ENCODE assay signal across 19 cellular contexts in genomic region chr3:162996368-162996767, GRCh38.
A peak's percentile ranks its signal among the peaks of the same experiment; 100 is the strongest.
DNase-seq lines count a peak whose midpoint lies in the region; ATAC-seq, FAIRE-seq and TF ChIP-seq lines count a peak whose summit lies in the region.
"Had no signal": no experiment of that assay in that cellular context is flagged by ENCODE, and none has a peak within 500 bp of the region (broad histone marks: within the 10 kb centered on the region; RNA-seq: fewer than 3 reads in every experiment).

No MANE protein-coding gene starts in this region.

- no peak for TF ChIP-seq CTCF in A549 (IDR thresholded peaks at IDR 0.05)
- no peak for TF ChIP-seq CTCF in K562 (IDR thresholded peaks at IDR 0.05 in 2 of 3, conservative IDR thresholded peaks at IDR 0.05 in 1 of 3; ENCODE audit: insufficient read depth in 2 of 3, low read depth in 1 of 3, low read length in 3 of 3)
- no peak for TF ChIP-seq CTCF in pancreas (IDR thresholded peaks at IDR 0.05)
- TF ChIP-seq CTCF in GM13976 (IDR thresholded peaks at IDR 0.05; ENCODE audit: borderline replicate concordance, control extremely low read depth, extremely low read depth, insufficient read depth, missing control alignments): no peak

- no peak overlapping the region for H3K27ac ChIP-seq in A549
- H3K27ac ChIP-seq in GM23248: no peak overlapping the region
- no peak overlapping the region for H3K27ac ChIP-seq in K562 (ENCODE audit: extremely low read depth, low read depth, low read length)
- H3K27ac ChIP-seq in pancreas: no peak overlapping the region
- H3K27ac ChIP-seq: BLaER1 had no signal

- POLR2A ChIA-PET in A549 (lab: Yijun Ruan, JAX): no interaction called here
- POLR2A ChIA-PET in K562 (lab: Yijun Ruan, JAX): no interaction called here

- H3K9me2 ChIP-seq in GM23248 (ENCODE audit: insufficient read depth): no peaks in the 10 kb centered on the region

- no peak for TF ChIP-seq POLR2A in A549 (IDR thresholded peaks at IDR 0.05; ENCODE audit: low read length)
- no peak for TF ChIP-seq POLR2A in K562 (conservative IDR thresholded peaks at IDR 0.05)

- BruUV-seq in K562 (replicated peaks; lab: Mats Ljungman, UMichigan): no TSS peak

- no peaks in the 10 kb centered on the region for H4K20me1 ChIP-seq in GM23248 (ENCODE audit: insufficient read depth)
- no peaks in the 10 kb centered on the region for H4K20me1 ChIP-seq in K562 (replicated peaks; ENCODE audit: control insufficient read depth, insufficient read depth, low read length)
- H4K20me1 ChIP-seq: BLaER1 had no signal

- H3K4me1 ChIP-seq in A549 (no peaks in the 10 kb centered on the region), GM23248 (ENCODE audit: insufficient read depth) (0 out of 2 replicates have a peak, but pooled peaks cover 6% of the 10 kb centered on the region), K562 (replicated peaks in 1 of 2; ENCODE audit: control insufficient read depth in 2 of 2, insufficient read depth in 2 of 2, low read length in 2 of 2) (no peaks in the 10 kb centered on the region), pancreas (no peaks in the 10 kb centered on the region)
- H3K4me1 ChIP-seq: BLaER1 had no signal

- H3K4me2 ChIP-seq in A549: no peak overlapping the region
- no peak overlapping the region for H3K4me2 ChIP-seq in GM23248 (ENCODE audit: unreplicated experiment)
- H3K4me2 ChIP-seq in K562 (ENCODE audit: insufficient read depth, low read length): no peak overlapping the region
- H3K4me2 ChIP-seq: BLaER1, GM23338 had no signal

- DNase-seq in A549 (ENCODE audit: low read depth in 1 of 2, low spot score in 1 of 2) (no peak), GM23248 (no peak), K562 (ENCODE audit: extremely low read depth in 1 of 4, low spot score in 3 of 4) (no peak), pancreas (no peak), GM13976 (ENCODE audit: low spot score) (no peak), SIG-M5 treated with dmso at 0.1 percent for 504 hours (lab: John Stamatoyannopoulos, UW; ENCODE audit: unreplicated experiment) (no peak)
- DNase-seq: CD4-positive, alpha-beta memory T cell; DMS153; DMS79; GF-D8; HCEC 1CT; KG1 had no signal

- no peak for FAIRE-seq in A549 (lab: Jason Lieb, UNC)
- FAIRE-seq in K562 (lab: Jason Lieb, UNC): no peak
- peak; percentile 47 for FAIRE-seq in pancreas (lab: Jason Lieb, UNC)
- FAIRE-seq: GM12878, GM19239, H54, HTR-8/SVneo had no signal

- no peaks in the 10 kb centered on the region for H3F3A ChIP-seq in GM23248 (ENCODE audit: insufficient read depth)

- H3K4me3 ChIP-seq in A549: no peak overlapping the region
- no peak overlapping the region for H3K4me3 ChIP-seq in GM23248
- H3K4me3 ChIP-seq in K562: no peak overlapping the region
- no peak overlapping the region for H3K4me3 ChIP-seq in pancreas
- H3K4me3 ChIP-seq: BLaER1, GM12878, GM23338 had no signal

- CTCF ChIA-PET in A549 (lab: Yijun Ruan, JAX) (no interaction called here), K562 (lab: Yijun Ruan, JAX; ENCODE audit: low intra/inter-chr PET ratio) (no interaction called here)

- no peaks in the 10 kb centered on the region for H3K79me2 ChIP-seq in GM23248 (ENCODE audit: insufficient read depth)
- no peaks in the 10 kb centered on the region for H3K79me2 ChIP-seq in K562 (ENCODE audit: control insufficient read depth, insufficient read depth, low read length)

- H2AFZ ChIP-seq in GM23248 (0 out of 2 replicates have a peak overlapping the region, but pooled peaks have one; percentile 89), K562 (ENCODE audit: low read depth, low read length) (no peak overlapping the region)
- H2AFZ ChIP-seq: GM23338 had no signal

- TF ChIP-seq EP300 in A549 (IDR thresholded peaks at IDR 0.05) (no peak), K562 (IDR thresholded peaks at IDR 0.05; ENCODE audit: low read length) (no peak)

- H3K9me1 ChIP-seq in K562 (ENCODE audit: control insufficient read depth, insufficient read depth, low read length): no peaks in the 10 kb centered on the region

- TF ChIP-seq RAD21 in A549 (conservative IDR thresholded peaks at IDR 0.05 in 1 of 2, IDR thresholded peaks at IDR 0.05 in 1 of 2) (no peak), K562 (CRISPR knock-in tag; conservative IDR thresholded peaks at IDR 0.05 in 1 of 2, IDR thresholded peaks at IDR 0.05 in 1 of 2) (no peak)

- no peak overlapping the region for H3K9ac ChIP-seq in GM23248
- H3K9ac ChIP-seq in K562 (ENCODE audit: insufficient read depth in 1 of 2, low read depth in 2 of 2, low read length in 2 of 2): no peak overlapping the region
- H3K9ac ChIP-seq: BLaER1 had no signal

- no peaks in the 10 kb centered on the region for H3K27me3 ChIP-seq in GM23248 (replicated peaks; ENCODE audit: insufficient read depth)
- H3K27me3 ChIP-seq in K562 (ENCODE audit: control insufficient read depth in 2 of 2, insufficient read depth in 2 of 2, low read length in 2 of 2): no peaks in the 10 kb centered on the region
- H3K27me3 ChIP-seq in pancreas: no peaks in the 10 kb centered on the region
- H3K27me3 ChIP-seq: BLaER1 had no signal

- H3K36me3 ChIP-seq in GM23248 (ENCODE audit: low read depth) (no peaks in the 10 kb centered on the region), K562 (ENCODE audit: control insufficient read depth, insufficient read depth, low read length) (no peaks in the 10 kb centered on the region), pancreas (no peaks in the 10 kb centered on the region)
- H3K36me3 ChIP-seq: BLaER1 had no signal

- intact Hi-C loops in K562 (cut with micrococcal nuclease) (no loop called here), pancreas (cut with DNase I) (no loop called here)

- no peaks in the 10 kb centered on the region; the same call in 2 of the 3 replicates for H3K9me3 ChIP-seq in A549
- H3K9me3 ChIP-seq in GM23248 (ENCODE audit: low read depth): no peaks in the 10 kb centered on the region
- H3K9me3 ChIP-seq in K562 (replicated peaks; ENCODE audit: control insufficient read depth, insufficient read depth, low read depth, low read length): no peaks in the 10 kb centered on the region; the same call in 1 of the 2 replicates
- no peaks in the 10 kb centered on the region for H3K9me3 ChIP-seq in pancreas
- H3K9me3 ChIP-seq: BLaER1 had no signal

- no peak for ATAC-seq in A549
- no peak for ATAC-seq in K562
- ATAC-seq in pancreas: no peak
- ATAC-seq in HG03442 (IDR thresholded peaks at IDR 0.05; ENCODE audit: unreplicated experiment): no peak
- ATAC-seq: GM12878, GM23338 had no signal

- in situ Hi-C loops in GM23248 (cut with MboI): no loop called here
- in situ Hi-C loops in K562 (cut with MboI): no loop called here
- in situ Hi-C loops in GM13976 (cut with MboI; ENCODE audit: low sequenced_read_pairs, unreplicated experiment): no loop called here

TF ChIP-seq in A549, 52 proteins besides CTCF, POLR2A, EP300 and RAD21:
- no peak for TF ChIP-seq MAZ (IDR thresholded peaks at IDR 0.05; ENCODE audit: borderline replicate concordance, low read depth, low read length)
- TF ChIP-seq MAFK (IDR thresholded peaks at IDR 0.05; ENCODE audit: partially characterized antibody): peak; percentile 13

TF ChIP-seq in K562, 482 proteins besides CTCF, POLR2A, EP300 and RAD21:
- no peak for TF ChIP-seq GABPA (tag; conservative IDR thresholded peaks at IDR 0.05; ENCODE audit: low read depth)
- TF ChIP-seq ZNF316 (IDR thresholded peaks at IDR 0.05): peak; percentile 52; the same call in 1 of the 2 replicates
- 0 out of 2 replicates have a peak, but pooled peaks have one; percentile 15 for TF ChIP-seq C11orf30 (IDR thresholded peaks at IDR 0.05; ENCODE audit: low read depth)
TF ChIP-seq in K562: peak in this region for 2.

Comparison
In these comparisons a context has a peak if more than half of its experiments do, and no peak if none do; other contexts are left out.
1. Of the 35 proteins assayed by ChIP-seq in both K562 and A549: peak only in K562: none; only in A549: MAFK; in both: none; in neither: 34.